Comparison of ENCODE assay signal across 9 cellular contexts in genomic region chr6:33851959-33852358, GRCh38. TPM values are rescaled to one million over a fixed set of nuclear protein-coding genes. Genes with fewer than 3 reads are reported as not detected.
DNase-seq lines count a peak whose midpoint lies in the region; ATAC-seq, FAIRE-seq and TF ChIP-seq lines count a peak whose summit lies in the region.
"Had no signal": no experiment of that assay in that cellular context is flagged by ENCODE, and none has a peak within 500 bp of the region (broad histone marks: within the 10 kb centered on the region; RNA-seq: fewer than 3 reads in every experiment).

No MANE protein-coding gene starts in this region.

- DNase-seq in D721Med (ENCODE audit: insufficient read length, low spot score) (no peak), HTR-8/SVneo (ENCODE audit: insufficient read length, low spot score) (peak; percentile 51), astrocyte of the spinal cord (ENCODE audit: low read depth, low spot score) (no peak), left colon (peak; percentile 31 to 37), GM13977 (ENCODE audit: low spot score) (no peak), NCI-H1436 (lab: John Stamatoyannopoulos, UW) (no peak)

- intact Hi-C loops in left colon (cut with DNase I, micrococcal nuclease) = loop anchor here in 1 of 2 donors (5.0 kb wide), 1 partner anchor 105 kb away; no protein-coding TSS in a partner anchor

- H3K4me3 ChIP-seq in astrocyte of the spinal cord (ENCODE audit: low read depth, low read length) = no peak overlapping the region

- in situ Hi-C loops in astrocyte of the spinal cord (cut with HindIII; ENCODE audit: low sequenced_read_pairs) (no loop called here), GM13977 (cut with MboI; ENCODE audit: low pct_unique_long_range_greater_than_20kb, low sequenced_read_pairs, unreplicated experiment) (no loop called here)

- TF ChIP-seq CTCF in D721Med (IDR thresholded peaks at IDR 0.05; ENCODE audit: insufficient read depth, missing control alignments) (peak; percentile 25), astrocyte of the spinal cord (IDR thresholded peaks at IDR 0.05; ENCODE audit: low read depth, low read length) (peak; percentile 52), GM13977 (IDR thresholded peaks at IDR 0.05; ENCODE audit: extremely low read depth, insufficient read depth, missing control alignments) (no peak)

- ATAC-seq in left colon (peak; percentile 88), HG03354 (IDR thresholded peaks at IDR 0.05; ENCODE audit: poor library complexity, severe bottlenecking, unreplicated experiment) (no peak), HG03039 (IDR thresholded peaks at IDR 0.05; ENCODE audit: unreplicated experiment) (no peak)

- FAIRE-seq in D721Med (lab: Jason Lieb, UNC) (no peak), HTR-8/SVneo (lab: Jason Lieb, UNC) (peak; percentile 57)

RNA-seq across cellular contexts. Expression of gene MLN, which starts 48.2 kb away (rescaled TPM):
- total RNA-seq in left colon = not detected
- total RNA-seq: lung microvascular endothelial cell had no signal

Comparison
In these comparisons a context has a peak if more than half of its experiments do, and no peak if none do; other contexts are left out.
1. DNase-seq: peak in HTR-8/SVneo (single experiment) and left colon (2 of 2); none in D721Med (single experiment), astrocyte of the spinal cord (single experiment), GM13977 (single experiment) and NCI-H1436 (single experiment).